In the genomic region with DNA sequence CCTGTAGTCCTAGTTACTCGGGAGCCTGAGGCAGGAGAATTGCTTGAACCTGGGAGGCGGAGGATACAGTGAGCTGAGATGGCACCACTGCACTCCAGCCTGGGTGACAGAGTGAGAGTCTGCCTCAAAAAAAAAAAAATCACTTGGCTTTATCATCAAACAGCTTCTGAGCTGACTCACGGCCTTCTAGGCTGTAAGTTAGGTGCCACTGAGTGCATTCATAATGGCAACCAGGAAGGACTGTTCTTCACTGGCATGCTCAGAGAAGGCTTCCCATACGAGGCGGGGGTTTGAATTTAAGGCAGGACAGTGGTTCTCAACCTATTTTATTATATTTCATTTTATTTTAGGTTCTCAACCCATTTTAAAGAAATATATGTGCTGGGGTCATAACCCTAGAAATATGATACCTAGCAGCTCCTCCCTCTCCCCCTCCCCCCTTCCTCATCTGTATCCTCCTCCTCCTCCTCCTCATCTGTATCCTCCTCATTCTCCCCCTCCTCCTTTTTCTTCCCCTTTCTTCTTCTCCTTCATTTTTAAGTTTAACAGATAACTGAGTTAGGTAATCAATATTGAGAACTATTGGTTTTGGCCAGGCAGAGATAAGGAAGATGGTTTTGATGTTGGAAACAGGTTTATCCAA, we compare ENCODE assay signal across 19 cellular contexts.
"Had no signal": no experiment of that assay in that cellular context is flagged by ENCODE, and none has a peak within 500 bp of the region (broad histone marks: within the 10 kb centered on the region; RNA-seq: fewer than 3 reads in every experiment).

No MANE protein-coding gene starts in this region.

- H3K4me1 ChIP-seq: pancreas, sigmoid colon, spleen had no signal

- DNase-seq: activated CD4-positive, alpha-beta T cell treated with anti-CD3 and anti-CD28 coated beads, Interleukin-2, amount 50 U/mL, for 48 hours; activated gamma-delta T cell treated with Interleukin-2 at 50 U/mL for 16 hours; amniotic stem cell; effector memory CD8-positive, alpha-beta T cell; glutamatergic neuron; hippocampal formation; islet precursor cell; natural killer cell; pancreas; sigmoid colon; spleen; stimulated activated CD4-positive, alpha-beta T cell treated with anti-CD3 and anti-CD28 coated beads, Interleukin-4, amount 100 ng/mL, for 4 hours; stimulated activated naive B cell treated with anti-CD40 and anti-IgM and Interleukin-4, amounts not matched to agents 10 μg/mL and 1 μg/mL and 100 μg/mL, for 72 hours; T-helper 17 cell; tibial artery had no signal

- ATAC-seq: activated naive CD4-positive, alpha-beta T cell treated with anti-CD3 and anti-CD28 coated beads, Interleukin-2, amount 50 U/mL, for 72 hours; effector memory CD8-positive, alpha-beta T cell; left lobe of liver; natural killer cell; pancreas; stimulated activated naive B cell treated with anti-CD40 and anti-IgM and Interleukin-4, amounts not matched to agents 10 μg/mL and 1 μg/mL and 100 μg/mL, for 72 hours; T-helper 17 cell had no signal

- H3K9me3 ChIP-seq: neutrophil, pancreas, sigmoid colon, spleen, tibial artery had no signal

- FAIRE-seq: pancreas had no signal

- H3K4me3 ChIP-seq: lung, pancreas, sigmoid colon, spleen, tibial artery had no signal

- H3K27me3 ChIP-seq: pancreas, sigmoid colon, spleen, tibial artery had no signal

- H3K36me3 ChIP-seq: neutrophil, pancreas, sigmoid colon, spleen, tibial artery had no signal

- H3K27ac ChIP-seq: neutrophil, pancreas, sigmoid colon, spleen, tibial artery had no signal
